In genomic region chr1:9037476-9038337, GRCh38 we compare ENCODE assay signal across 26 cellular contexts. TPM values are rescaled to one million over a fixed set of nuclear protein-coding genes. Genes with fewer than 3 reads are reported as not detected.
DNase-seq lines count a peak whose midpoint lies in the region; ATAC-seq, FAIRE-seq and TF ChIP-seq lines count a peak whose summit lies in the region.
"Had no signal": no experiment of that assay in that cellular context is flagged by ENCODE, and none has a peak within 500 bp of the region (broad histone marks: within the 10 kb centered on the region; RNA-seq: fewer than 3 reads in every experiment).

No MANE protein-coding gene starts in this region.

- no peaks in the 10 kb centered on the region for H4K20me1 ChIP-seq in GM12878 (ENCODE audit: control insufficient read depth, insufficient read depth)

- no peak overlapping the region for H3K9ac ChIP-seq in GM12878 (ENCODE audit: control insufficient read depth, insufficient read depth, low read length)

- BruUV-seq in GM12878 (replicated peaks; lab: Mats Ljungman, UMichigan) (no TSS peak), Caco-2 (replicated peaks; lab: Mats Ljungman, UMichigan) (no TSS peak)

- in situ Hi-C loops in GM13976 (cut with MboI; ENCODE audit: low sequenced_read_pairs, unreplicated experiment) (no loop called here), GM12878 (cut with MboI) (no loop called here)

- SMC1A ChIA-PET in GM12878 (lab: Charles Lee; ENCODE audit: uncharacterized antibody, unreplicated experiment): interaction anchor here (0.6 to 2.2 kb wide), 18 partner anchors 9 to 205 kb away, joined by 3 to 8 read pairs (median 4); no protein-coding TSS in a partner anchor

- no peak overlapping the region for H3K4me3 Mint-ChIP-seq in Caco-2 (ENCODE audit: unreplicated experiment)
- H3K4me3 Mint-ChIP-seq: activated naive CD8-positive, alpha-beta T cell treated with anti-CD3 and anti-CD28 coated beads for 36 hours; nephron progenitor cell; T-helper 1 cell treated with Interleukin-12 subunit alpha and Interleukin-12 subunit beta and Interleukin-4 antibody, amounts not matched to agents 30 μg/mL and 1 μg/mL, for 36 hours had no signal

- H3K4me1 ChIP-seq in GM12878 (ENCODE audit: control insufficient read depth, insufficient read depth, low read length): peaks cover 27% of the 10 kb centered on the region
- peaks cover 0 to 19% (median 14%) of the 10 kb centered on the region in 6 donors for H3K4me1 ChIP-seq in spleen
- H3K4me1 ChIP-seq in Caco-2: no peaks in the 10 kb centered on the region
- H3K4me1 ChIP-seq: suprapubic skin had no signal

- peaks cover 30% of the 10 kb centered on the region for H3K9me3 Mint-ChIP-seq in Caco-2 (ENCODE audit: unreplicated experiment)

- peak; percentile 30; the same call in 1 of the 2 replicates for TF ChIP-seq POLR2A in GM12878 (IDR thresholded peaks at IDR 0.05; ENCODE audit: low read depth, low read length)
- TF ChIP-seq POLR2A in spleen (IDR thresholded peaks at IDR 0.05): no peak

- RAD21 ChIA-PET in GM12878 (lab: Charles Lee; ENCODE audit: unreplicated experiment): interaction anchor here (0.8 to 2.3 kb wide), 6 partner anchors 24 to 84 kb away, joined by 3 to 10 read pairs (median 4); no protein-coding TSS in a partner anchor

- 58% methylated on average over 28 of the region's 28 CpGs for WGBS in GM12878 (ENCODE audit: insufficient coverage, insufficient replicate concordance, low lambda C conversion rate, missing lambda C conversion rate)
- WGBS in spleen, 5 donors: 79 to 83% (median 82%) methylated on average over 25 to 28 of the region's 28 CpGs

- CTCF ChIA-PET in GM12878 (lab: Yijun Ruan, JAX): interaction anchor here (1.0 to 2.7 kb wide), 5 partner anchors 25 to 64 kb away, joined by 3 to 12 read pairs (median 6); no protein-coding TSS in a partner anchor
- CTCF ChIA-PET in Caco-2 (lab: Charles Lee): interaction anchor here (0.6 kb wide), 1 partner anchor 8 kb away, joined by 3 read pairs; no protein-coding TSS in a partner anchor

- H3K9me3 ChIP-seq in GM12878 (replicated peaks; ENCODE audit: control insufficient read depth, insufficient read depth, low read length) (peaks cover 12% of the 10 kb centered on the region), spleen (peaks cover 0 to 20% (median 16%) of the 10 kb centered on the region in 8 donors), Caco-2 (no peaks in the 10 kb centered on the region; the same call in 1 of the 2 replicates)

- peak; percentile 50 to 76; a peak in 3 of 4 replicates for TF ChIP-seq EP300 in GM12878 (IDR thresholded peaks at IDR 0.05; ENCODE audit: borderline replicate concordance in 1 of 2, control insufficient read depth in 1 of 2, low read depth in 2 of 2, low read length in 2 of 2)

- peak overlapping the region; percentile 89 for H3K27ac ChIP-seq in GM12878 (ENCODE audit: control insufficient read depth, insufficient read depth)
- peak overlapping the region in 6 of 8 donors; percentile 51 to 75 (median 62) for H3K27ac ChIP-seq in spleen
- H3K27ac ChIP-seq: coronary artery, HL-60, suprapubic skin had no signal

- no peaks in the 10 kb centered on the region for H3K36me3 Mint-ChIP-seq in Caco-2 (ENCODE audit: insufficient read depth, unreplicated experiment)
- H3K36me3 Mint-ChIP-seq: activated naive CD8-positive, alpha-beta T cell treated with anti-CD3 and anti-CD28 coated beads for 36 hours had no signal

- no peaks in the 10 kb centered on the region for H3K79me2 ChIP-seq in GM12878 (ENCODE audit: control insufficient read depth, insufficient read depth, low read length)

- H3K27me3 Mint-ChIP-seq in Caco-2 (ENCODE audit: insufficient read depth, unreplicated experiment): no peaks in the 10 kb centered on the region
- H3K27me3 Mint-ChIP-seq: activated naive CD8-positive, alpha-beta T cell treated with anti-CD3 and anti-CD28 coated beads for 36 hours had no signal

- no peak for TF ChIP-seq CTCF in GM13976 (IDR thresholded peaks at IDR 0.05; ENCODE audit: borderline replicate concordance, control extremely low read depth, extremely low read depth, insufficient read depth, missing control alignments)
- no peak for TF ChIP-seq CTCF in GM12878 (IDR thresholded peaks at IDR 0.05 in 2 of 3, conservative IDR thresholded peaks at IDR 0.05 in 1 of 3; ENCODE audit: control insufficient read depth in 2 of 3, extremely low read depth in 1 of 3, insufficient read depth in 1 of 3, low read depth in 3 of 3, low read length in 3 of 3)
- TF ChIP-seq CTCF in spleen (IDR thresholded peaks at IDR 0.05 in 8 of 11, conservative IDR thresholded peaks at IDR 0.05 in 3 of 11): no peak
- no peak for TF ChIP-seq CTCF in Caco-2 (IDR thresholded peaks at IDR 0.05; ENCODE audit: insufficient read depth in 1 of 2, low read depth in 1 of 2, low read length in 1 of 2, severe bottlenecking in 1 of 2, unreplicated experiment in 1 of 2)

- peak overlapping the region; percentile 18 for H2AFZ ChIP-seq in GM12878 (ENCODE audit: control insufficient read depth, low read depth, low read length)

- peak overlapping the region; percentile 73 for H3K4me2 ChIP-seq in GM12878 (ENCODE audit: control insufficient read depth, insufficient read depth)

- FAIRE-seq in GM12878 (lab: Jason Lieb, UNC): peak; percentile 81
- FAIRE-seq: small intestine had no signal

- POLR2A ChIA-PET in GM12878 (lab: Charles Lee) (interaction anchor here (0.5 to 1.1 kb wide), 7 partner anchors 11 to 183 kb away, joined by 3 to 8 read pairs (median 4); no protein-coding TSS in a partner anchor), Caco-2 (lab: Charles Lee) (no interaction called here)

- H3K36me3 ChIP-seq in GM12878 (ENCODE audit: control insufficient read depth in 2 of 2, insufficient read depth in 2 of 2, low read length in 1 of 2) (peaks cover 15 to 28% of the 10 kb centered on the region in 2 experiments; a peak in 3 of 4 replicates), spleen (peaks cover 0 to 52% (median 0%) of the 10 kb centered on the region in 6 donors), Caco-2 (ENCODE audit: control insufficient read depth, insufficient read depth, low read length) (no peaks in the 10 kb centered on the region)
- H3K36me3 ChIP-seq: suprapubic skin had no signal

- DNase-seq in GM13976 (ENCODE audit: low spot score) (peak; percentile 61), GM12878 (ENCODE audit: low read depth, low spot score) (peak; percentile 56), spleen (no peak), Caco-2 (no peak)
- DNase-seq in activated effector memory CD4-positive, alpha-beta T cell treated with Interleukin-2 at 50 U/mL for 16 hours: no peak
- DNase-seq: activated naive CD8-positive, alpha-beta T cell treated with anti-CD3 and anti-CD28 coated beads for 36 hours; Calu3; GDM1; kidney glomerular epithelial cell; mesendoderm; NCI-H2029 treated with DMSO at 0.1 percent for 48 hours; NCI-H446; nephron progenitor cell; SHP77; small intestine; stimulated activated CD4-positive, alpha-beta T cell treated with anti-CD3 and anti-CD28 coated beads, Interleukin-4, amount 100 ng/mL, for 24 hours had no signal

- H3K4me3 ChIP-seq in GM12878 (no peak overlapping the region), spleen (peak overlapping the region in 1 of 8 donors; percentile 42), Caco-2 (ENCODE audit: low read depth, low read length) (no peak overlapping the region)
- H3K4me3 ChIP-seq: coronary artery, suprapubic skin had no signal

- no peak for TF ChIP-seq RAD21 in GM12878 (IDR thresholded peaks at IDR 0.05; ENCODE audit: insufficient read depth, low read depth, low read length)

- no peaks in the 10 kb centered on the region for H3K4me1 Mint-ChIP-seq in Caco-2 (ENCODE audit: low read depth, unreplicated experiment)
- H3K4me1 Mint-ChIP-seq: activated naive CD8-positive, alpha-beta T cell treated with anti-CD3 and anti-CD28 coated beads for 36 hours; nephron progenitor cell had no signal

- intact Hi-C loops in GM12878 (cut with micrococcal nuclease; ENCODE audit: unreplicated experiment): loop anchor here (2.0 kb wide), 1 partner anchor 43 kb away; no protein-coding TSS in a partner anchor
- intact Hi-C loops in spleen (cut with DNase I; ENCODE audit: low total_unique reads): no loop called here
- intact Hi-C loops in Caco-2 (cut with micrococcal nuclease; ENCODE audit: unreplicated experiment): no loop called here

- ATAC-seq in GM21390 (IDR thresholded peaks at IDR 0.05; ENCODE audit: unreplicated experiment): peak; percentile 72
- peak; percentile 89 for ATAC-seq in GM12878
- no peak for ATAC-seq in GM18907 (IDR thresholded peaks at IDR 0.05; ENCODE audit: unreplicated experiment)
- ATAC-seq in HG02973 (IDR thresholded peaks at IDR 0.05; ENCODE audit: unreplicated experiment): no peak

- H3K27ac Mint-ChIP-seq in Caco-2 (ENCODE audit: unreplicated experiment): no peak overlapping the region
- H3K27ac Mint-ChIP-seq: activated naive CD8-positive, alpha-beta T cell treated with anti-CD3 and anti-CD28 coated beads for 36 hours; nephron progenitor cell; T-helper 1 cell treated with Interleukin-12 subunit alpha and Interleukin-12 subunit beta and Interleukin-4 antibody, amounts not matched to agents 30 μg/mL and 1 μg/mL, for 36 hours had no signal

- no peaks in the 10 kb centered on the region for H3K27me3 ChIP-seq in GM12878 (replicated peaks in 1 of 2; ENCODE audit: control insufficient read depth in 2 of 2, insufficient read depth in 2 of 2, low read length in 1 of 2)
- H3K27me3 ChIP-seq in spleen (replicated peaks in 1 of 7): no peaks in the 10 kb centered on the region
- H3K27me3 ChIP-seq in Caco-2 (replicated peaks; ENCODE audit: control insufficient read depth, insufficient read depth, low read length): no peaks in the 10 kb centered on the region
- H3K27me3 ChIP-seq: suprapubic skin had no signal

RNA-seq across cellular contexts. Expression of gene SLC2A7, which starts 11.5 kb away (rescaled TPM):
- total RNA-seq in GM12878 (2013; cell fraction: nucleolus; rRNA removed): not detected in 2 replicates
- total RNA-seq in GM12878 (2014; rRNA removed) (not detected in 2 replicates), GM12878 (2014; rRNA removed; fragmentation: Illumina TruSeq; extraction: Trizol) (not detected in 2 replicates), GM12878 (2021) (not detected in 2 replicates), spleen (not detected), Caco-2 (2022) (not detected in 2 replicates)
- not detected for polyA plus RNA-seq in GM12878 (2011; ENCODE audit: low read depth)
- polyA plus RNA-seq in GM12878 (2011; rRNA removed) (not detected in 2 replicates), GM12878 (2014; fragmentation: Illumina TruSeq; extraction: Trizol) (not detected in 2 replicates), GM12878 (2014; fragmentation: Nextera tagmentation; extraction: Ambion mirVana) (not detected), GM12878 (2014; rRNA removed) (not detected in 2 replicates), GM12878 (2016; fragmentation: Nextera tagmentation; extraction: Ambion mirVana) (not detected), spleen (not detected)
- not detected in 2 replicates for polyA plus RNA-seq in GM12878 (2011; cell fraction: cytosol; rRNA removed)
- polyA plus RNA-seq in GM12878 (2011; cell fraction: nucleus; rRNA removed): not detected in 2 replicates
- not detected in 2 replicates for polyA plus RNA-seq in GM12878 (2012)
- not detected in 2 replicates for polyA minus RNA-seq in GM12878 (2011; rRNA and poly(A)+ RNA removed)
- polyA minus RNA-seq in GM12878 (2011; cell fraction: cytosol; rRNA and poly(A)+ RNA removed): not detected in 2 replicates
- not detected in 2 replicates for polyA minus RNA-seq in GM12878 (2011; cell fraction: nucleus; rRNA and poly(A)+ RNA removed)
- total RNA-seq: activated CD8-positive, alpha-beta memory T cell treated with anti-CD3 and anti-CD28 coated beads for 36 hours; Calu3; fibroblast of villous mesenchyme; pulmonary artery endothelial cell; suprapubic skin had no signal

RNA-seq across cellular contexts. Expression of gene SLC2A5, which starts 31.7 kb away (rescaled TPM):
- 209 and 221 TPM in 2 replicates for total RNA-seq in GM12878 (2013; cell fraction: nucleolus; rRNA removed)
- total RNA-seq in GM12878 (2014; rRNA removed): 20.1 and 24.2 TPM in 2 replicates
- 10.6 and 12.3 TPM in 2 replicates for total RNA-seq in GM12878 (2014; rRNA removed; fragmentation: Illumina TruSeq; extraction: Trizol)
- 30.9 and 32.3 TPM in 2 replicates for total RNA-seq in GM12878 (2021)
- 47.3 TPM for polyA plus RNA-seq in GM12878 (2011; ENCODE audit: low read depth)
- 60.0 and 76.6 TPM in 2 replicates for polyA plus RNA-seq in GM12878 (2011; rRNA removed)
- 47.9 and 67.2 TPM in 2 replicates for polyA plus RNA-seq in GM12878 (2011; cell fraction: cytosol; rRNA removed)
- 282 and 381 TPM in 2 replicates for polyA plus RNA-seq in GM12878 (2011; cell fraction: nucleus; rRNA removed)
- 32.5 and 62.6 TPM in 2 replicates for polyA plus RNA-seq in GM12878 (2012)
- polyA plus RNA-seq in GM12878 (2014; fragmentation: Illumina TruSeq; extraction: Trizol): 28.7 and 37.7 TPM in 2 replicates
- polyA plus RNA-seq in GM12878 (2014; fragmentation: Nextera tagmentation; extraction: Ambion mirVana): 1 to 10 TPM; 4.5 to 5.2 TPM
- polyA plus RNA-seq in GM12878 (2014; rRNA removed): 24.7 and 27.4 TPM in 2 replicates
- 10 to 100 TPM; 19.9 to 23.5 TPM for polyA plus RNA-seq in GM12878 (2016; fragmentation: Nextera tagmentation; extraction: Ambion mirVana)
- 81.5 and 87.0 TPM in 2 replicates for polyA minus RNA-seq in GM12878 (2011; rRNA and poly(A)+ RNA removed)
- polyA minus RNA-seq in GM12878 (2011; cell fraction: cytosol; rRNA and poly(A)+ RNA removed): 26.9 and 29.1 TPM in 2 replicates
- polyA minus RNA-seq in GM12878 (2011; cell fraction: nucleus; rRNA and poly(A)+ RNA removed): 43.3 and 45.3 TPM in 2 replicates
- 10 to 100 TPM in 1 of 7 donors, 1 to 10 TPM in 6; 5.3 to 23.6 (median 8.4) TPM for total RNA-seq in spleen
- polyA plus RNA-seq in spleen: 1 to 10 TPM; 2.9 to 4.6 (median 3.2) TPM
- total RNA-seq in Caco-2 (2022): 0.70 and 1.1 TPM in 2 replicates
- total RNA-seq: activated CD8-positive, alpha-beta memory T cell treated with anti-CD3 and anti-CD28 coated beads for 36 hours; pulmonary artery endothelial cell had no signal

Comparison
In these comparisons a context has a peak if more than half of its experiments do, and no peak if none do; other contexts are left out.
1. DNase-seq: peak in GM13976 (single experiment) and GM12878 (single experiment); none in spleen (single experiment), activated effector memory CD4-positive, alpha-beta T cell treated with Interleukin-2 at 50 U/mL for 16 hours (single experiment) and Caco-2 (0 of 2).
2. ATAC-seq: peak in GM21390 (single experiment) and GM12878 (single experiment); none in GM18907 (single experiment) and HG02973 (single experiment).